In genomic region chr2:3966470-3966869, GRCh38 we compare ENCODE assay signal across 23 cellular contexts.
"Had no signal": no experiment of that assay in that cellular context is flagged by ENCODE, and none has a peak within 500 bp of the region (broad histone marks: within the 10 kb centered on the region; RNA-seq: fewer than 3 reads in every experiment).

No MANE protein-coding gene starts in this region.

- H3K4me1 Mint-ChIP-seq: immature natural killer cell, naive B cell had no signal

- H3K4me1 ChIP-seq: esophagus muscularis mucosa, foreskin keratinocyte, gastroesophageal sphincter, heart right ventricle, lower lobe of right lung had no signal

- H3K4me3 ChIP-seq: coronary artery, dorsolateral prefrontal cortex, esophagus muscularis mucosa, gastroesophageal sphincter, heart right ventricle, lower lobe of right lung, mucosa of descending colon had no signal

- DNase-seq: dermis blood vessel endothelial cell; dorsolateral prefrontal cortex; effector CD4-positive, alpha-beta T cell; effector memory CD4-positive, alpha-beta T cell; foreskin keratinocyte; head of caudate nucleus; heart right ventricle; hypothalamus; immature natural killer cell; islet precursor cell; kidney; kidney glomerular epithelial cell; left colon; left ventricle myocardium superior; lower lobe of right lung; mesenchymal stem cell; mucosa of descending colon; naive B cell had no signal

- H3K36me3 Mint-ChIP-seq: immature natural killer cell, mesothelial cell of epicardium, naive B cell had no signal

- H3K27ac Mint-ChIP-seq: immature natural killer cell, mesothelial cell of epicardium, naive B cell had no signal

- H3K4me3 Mint-ChIP-seq: immature natural killer cell, mesothelial cell of epicardium, naive B cell had no signal

- H3K27ac ChIP-seq: coronary artery, dorsolateral prefrontal cortex, esophagus muscularis mucosa, foreskin keratinocyte, gastroesophageal sphincter, heart right ventricle, lower lobe of right lung had no signal

- H3K36me3 ChIP-seq: esophagus muscularis mucosa, gastroesophageal sphincter, heart right ventricle, lower lobe of right lung had no signal

- H3K27me3 Mint-ChIP-seq: naive B cell had no signal

- H3K9me3 Mint-ChIP-seq: immature natural killer cell, mesothelial cell of epicardium had no signal

- H3K9me3 ChIP-seq: esophagus muscularis mucosa, gastroesophageal sphincter, heart right ventricle, lower lobe of right lung had no signal

- ATAC-seq: foreskin keratinocyte, gastroesophageal sphincter, heart right ventricle, left colon, left lobe of liver, left ventricle myocardium superior, lower lobe of right lung, mucosa of descending colon had no signal

- H3K27me3 ChIP-seq: foreskin keratinocyte had no signal
